ENCODE assay signal across 21 cellular contexts in the genomic region with DNA sequence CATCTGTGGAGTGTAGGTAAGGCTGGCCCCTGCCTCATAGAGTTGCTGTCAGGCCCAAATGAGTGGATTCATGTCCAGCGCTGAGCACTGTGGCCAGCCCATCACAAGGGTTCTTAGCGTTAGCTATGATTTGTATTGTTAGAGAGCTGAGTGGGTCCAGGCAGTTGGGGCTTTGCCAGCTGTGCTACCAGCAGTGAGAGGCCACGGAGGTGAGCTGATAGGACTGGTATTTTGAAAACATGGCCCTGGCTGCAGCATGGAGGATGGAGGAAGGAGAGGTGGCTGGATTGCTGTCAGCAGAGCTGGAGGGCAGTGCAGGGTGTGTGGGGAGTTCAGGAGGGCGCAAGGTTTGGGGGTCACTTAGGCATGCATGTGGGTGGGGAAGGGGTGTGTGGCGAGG.
DNase-seq lines count a peak whose midpoint lies in the region; ATAC-seq and TF ChIP-seq lines count a peak whose summit lies in the region.
"Had no signal": no experiment of that assay in that cellular context is flagged by ENCODE, and none has a peak within 500 bp of the region (broad histone marks: within the 10 kb centered on the region; RNA-seq: fewer than 3 reads in every experiment).

No MANE protein-coding gene starts in this region.

- ATAC-seq in esophagus mucosa = peak; percentile 16
- ATAC-seq: activated CD4-positive, CD25-positive, alpha-beta regulatory T cell treated with anti-CD3 and anti-CD28 coated beads, Interleukin-2, amount 50 U/mL, for 24 hours; activated CD8-positive, alpha-beta T cell treated with anti-CD3 and anti-CD28 coated beads, Interleukin-2, amount 10 ng/mL, durations not matched to agents 7 days and 5 days; gastroesophageal sphincter had no signal

- no peak overlapping the region for H3K4me3 Mint-ChIP-seq in neural progenitor cell
- H3K4me3 Mint-ChIP-seq: activated CD8-positive, alpha-beta T cell treated with anti-CD3 and anti-CD28 coated beads, Interleukin-2, amount 10 ng/mL, durations not matched to agents 7 days and 5 days; CD4-positive, alpha-beta T cell had no signal

- no peaks in the 10 kb centered on the region for H3K27me3 ChIP-seq in neural progenitor cell
- H3K27me3 ChIP-seq in tibial nerve = peaks cover 0 to 13% of the 10 kb centered on the region in 2 donors
- H3K27me3 ChIP-seq: gastroesophageal sphincter, SJSA1 had no signal

- H3K27ac ChIP-seq in neural progenitor cell (no peak overlapping the region), tibial nerve (no peak overlapping the region)
- H3K27ac ChIP-seq: 22Rv1, gastroesophageal sphincter, SJSA1 had no signal

- no peak overlapping the region for H3K4me2 ChIP-seq in neural progenitor cell

- H3K36me3 ChIP-seq in neural progenitor cell (no peaks in the 10 kb centered on the region), tibial nerve (no peaks in the 10 kb centered on the region)
- H3K36me3 ChIP-seq: gastroesophageal sphincter, SJSA1 had no signal

- peaks cover 6% of the 10 kb centered on the region for H4K20me1 ChIP-seq in neural progenitor cell (ENCODE audit: low read depth)

- H3K27me3 Mint-ChIP-seq in neural progenitor cell (ENCODE audit: insufficient read depth, low read depth) = no peaks in the 10 kb centered on the region
- H3K27me3 Mint-ChIP-seq: CD4-positive, alpha-beta T cell had no signal

- no peaks in the 10 kb centered on the region for H3K79me2 ChIP-seq in neural progenitor cell (ENCODE audit: low read depth)

- WGBS in tibial nerve, 2 donors = 79 to 84% methylated on average over 4 to 5 of the region's 5 CpGs

- TF ChIP-seq POLR2A in tibial nerve (IDR thresholded peaks at IDR 0.05) = no peak

- no peak for TF ChIP-seq CTCF in neural progenitor cell (IDR thresholded peaks at IDR 0.05)
- TF ChIP-seq CTCF in tibial nerve (IDR thresholded peaks at IDR 0.05) = no peak

- H3K4me1 Mint-ChIP-seq in neural progenitor cell = peaks cover 35% of the 10 kb centered on the region

- no peak overlapping the region for H2AFZ ChIP-seq in neural progenitor cell (replicated peaks)

- no peak overlapping the region for H3K9ac ChIP-seq in neural progenitor cell

- H3F3A ChIP-seq in neural progenitor cell (ENCODE audit: low read depth) = peaks cover 7% of the 10 kb centered on the region

- H3K36me3 Mint-ChIP-seq in neural progenitor cell = no peaks in the 10 kb centered on the region

- H3K4me1 ChIP-seq in neural progenitor cell (peaks cover 16% of the 10 kb centered on the region), tibial nerve (peaks cover 0 to 17% (median 0%) of the 10 kb centered on the region in 4 donors)
- H3K4me1 ChIP-seq: SJSA1 had no signal

- H3K9me3 ChIP-seq in neural progenitor cell (ENCODE audit: low read depth) (no peaks in the 10 kb centered on the region), tibial nerve (no peaks in the 10 kb centered on the region)
- H3K9me3 ChIP-seq: gastroesophageal sphincter, SJSA1 had no signal

- TF ChIP-seq EP300 in tibial nerve (IDR thresholded peaks at IDR 0.05) = no peak

- peak overlapping the region; percentile 68 for H3K27ac Mint-ChIP-seq in neural progenitor cell
- H3K27ac Mint-ChIP-seq: activated CD8-positive, alpha-beta T cell treated with anti-CD3 and anti-CD28 coated beads, Interleukin-2, amount 10 ng/mL, durations not matched to agents 7 days and 5 days; CD4-positive, alpha-beta T cell had no signal

- no peaks in the 10 kb centered on the region for H3K9me3 Mint-ChIP-seq in neural progenitor cell
- H3K9me3 Mint-ChIP-seq: CD4-positive, alpha-beta T cell had no signal

- peak; percentile 14 for DNase-seq in DMS 273 (lab: John Stamatoyannopoulos, UW; ENCODE audit: unreplicated experiment)
- DNase-seq in DMS 273 treated with DMSO at 0.1 percent for 48 hours (lab: John Stamatoyannopoulos, UW) = no peak
- DNase-seq in NCI-H69 (lab: John Stamatoyannopoulos, UW) = peak; percentile 32
- DNase-seq in neural progenitor cell (ENCODE audit: low spot score) = no peak
- no peak for DNase-seq in tibial nerve (ENCODE audit: low spot score in 2 of 2)
- no peak for DNase-seq in NCI-H146 (lab: John Stamatoyannopoulos, UW)
- DNase-seq in cerebellar cortex (ENCODE audit: low spot score) = no peak
- DNase-seq: activated CD8-positive, alpha-beta T cell treated with anti-CD3 and anti-CD28 coated beads, Interleukin-2, amount 10 ng/mL, durations not matched to agents 7 days and 5 days; activated effector memory CD4-positive, alpha-beta T cell treated with anti-CD3 and anti-CD28 coated beads, Interleukin-2, amount 50 U/mL, for 16 hours; activated T-cell treated with anti-CD3 and anti-CD28 coated beads for 4 hours; CD4-positive, alpha-beta T cell; cortex of kidney; islet precursor cell; mesendoderm; NK-92 treated with Interleukin-12 subunit alpha and Interleukin-12 subunit beta, amount 100 ng/mL, for 24 hours; T-helper 1 cell had no signal

- H3K4me3 ChIP-seq in neural progenitor cell (no peak overlapping the region), tibial nerve (no peak overlapping the region)
- H3K4me3 ChIP-seq: gastroesophageal sphincter, SJSA1 had no signal

Comparison
In these comparisons a context has a peak if more than half of its experiments do, and no peak if none do; other contexts are left out.
1. DNase-seq: peak in DMS 273 (single experiment) and NCI-H69 (single experiment); none in DMS 273 treated with DMSO at 0.1 percent for 48 hours (single experiment), neural progenitor cell (single experiment), tibial nerve (0 of 2), NCI-H146 (single experiment) and cerebellar cortex (single experiment).